Comparison of ENCODE assay signal across 33 cellular contexts in genomic region chr6:150463852-150464251, GRCh38.
A peak's percentile ranks its signal among the peaks of the same experiment; 100 is the strongest.
DNase-seq lines count a peak whose midpoint lies in the region; TF ChIP-seq lines count a peak whose summit lies in the region.
"Had no signal": no experiment of that assay in that cellular context is flagged by ENCODE, and none has a peak within 500 bp of the region (broad histone marks: within the 10 kb centered on the region; RNA-seq: fewer than 3 reads in every experiment).

No MANE protein-coding gene starts in this region.

- DNase-seq in NCI-H82 (lab: John Stamatoyannopoulos, UW) (peak; percentile 15), NCI-H82 treated with DMSO at 0.1 percent for 48 hours (lab: John Stamatoyannopoulos, UW; ENCODE audit: unreplicated experiment) (no peak), esophagus muscularis mucosa (ENCODE audit: extremely low spot score) (peak; percentile 77), iPS-NIHi7 (ENCODE audit: extremely low spot score) (no peak)
- no peak for DNase-seq in activated naive CD4-positive, alpha-beta T cell treated with anti-CD3 and anti-CD28 coated beads, Interleukin-2, amount 10 ng/mL, durations not matched to agents 7 days and 5 days
- DNase-seq: 8988T; ACHN; AML-193; BE2C; C1 segment of cervical spinal cord; Caco-2; Calu3; CD4-positive, alpha-beta memory T cell; CD4-positive, alpha-beta T cell; CD4-positive, CD25-positive, alpha-beta regulatory T cell; CD8-positive, alpha-beta memory T cell; CD8-positive, alpha-beta T cell; COR-L47; DMS 273 treated with DMSO at 0.1 percent for 48 hours; DMS153; DMS53; DMS79; DMS79 treated with DMSO at 0.1 percent for 48 hours; DND-41; EL had no signal

- TF ChIP-seq EP300 in esophagus muscularis mucosa (IDR thresholded peaks at IDR 0.05): no peak

- CTCF ChIA-PET in HEK293 (lab: Yijun Ruan, JAX): interaction anchor here (0.8 kb wide), 1 partner anchor 15 kb away, joined by 3 read pairs; no protein-coding TSS in a partner anchor
- CTCF ChIA-PET in activated naive CD4-positive, alpha-beta T cell treated with anti-CD3 and anti-CD28 coated beads, Interleukin-2, amount 10 ng/mL, durations not matched to agents 7 days and 5 days (lab: Charles Lee): no interaction called here

- intact Hi-C loops in esophagus muscularis mucosa (cut with DNase I): no loop called here

- no peaks in the 10 kb centered on the region for H3K4me1 Mint-ChIP-seq in activated naive CD4-positive, alpha-beta T cell treated with anti-CD3 and anti-CD28 coated beads, Interleukin-2, amount 10 ng/mL, durations not matched to agents 7 days and 5 days
- H3K4me1 Mint-ChIP-seq: B cell; CD14-positive monocyte; CD4-positive, alpha-beta memory T cell; CD4-positive, CD25-positive, alpha-beta regulatory T cell; CD8-positive, alpha-beta memory T cell had no signal

- POLR2A ChIA-PET in HEK293 (lab: Yijun Ruan, JAX): no interaction called here

- H3K36me3 Mint-ChIP-seq in activated naive CD4-positive, alpha-beta T cell treated with anti-CD3 and anti-CD28 coated beads, Interleukin-2, amount 10 ng/mL, durations not matched to agents 7 days and 5 days: no peaks in the 10 kb centered on the region
- H3K36me3 Mint-ChIP-seq: CD14-positive monocyte; CD4-positive, alpha-beta memory T cell; CD4-positive, CD25-positive, alpha-beta regulatory T cell; CD8-positive, alpha-beta memory T cell; CD8-positive, alpha-beta T cell had no signal

- H3K36me3 ChIP-seq in HEK293 (ENCODE audit: control insufficient read depth in 2 of 2, insufficient read depth in 1 of 2, low read length in 2 of 2): no peaks in the 10 kb centered on the region
- no peaks in the 10 kb centered on the region for H3K36me3 ChIP-seq in esophagus muscularis mucosa
- H3K36me3 ChIP-seq: BE2C; BLaER1; BLaER1 treated with 17β-estradiol and CSF1 and Interleukin-3, amounts not matched to agents 10 nM and 100 nM had no signal

- H3K27me3 ChIP-seq in esophagus muscularis mucosa: no peaks in the 10 kb centered on the region
- H3K27me3 ChIP-seq: BE2C; BLaER1; BLaER1 treated with 17β-estradiol and CSF1 and Interleukin-3, amounts not matched to agents 10 nM and 100 nM had no signal

- no peak for TF ChIP-seq CTCF in HEK293 (tag by site-specific recombination; IDR thresholded peaks at IDR 0.05)
- TF ChIP-seq CTCF in esophagus muscularis mucosa (IDR thresholded peaks at IDR 0.05): no peak

- H3K9me3 ChIP-seq in HEK293 (ENCODE audit: control insufficient read depth, insufficient read depth, low read depth, low read length) (no peaks in the 10 kb centered on the region), esophagus muscularis mucosa (no peaks in the 10 kb centered on the region)
- H3K9me3 ChIP-seq: A549, BE2C, BLaER1 had no signal

- no peak overlapping the region for H3K27ac Mint-ChIP-seq in activated naive CD4-positive, alpha-beta T cell treated with anti-CD3 and anti-CD28 coated beads, Interleukin-2, amount 10 ng/mL, durations not matched to agents 7 days and 5 days
- H3K27ac Mint-ChIP-seq: B cell; CD4-positive, alpha-beta memory T cell; CD4-positive, alpha-beta T cell; CD4-positive, CD25-positive, alpha-beta regulatory T cell; CD8-positive, alpha-beta T cell had no signal

- no peaks in the 10 kb centered on the region for H3K27me3 Mint-ChIP-seq in activated naive CD4-positive, alpha-beta T cell treated with anti-CD3 and anti-CD28 coated beads, Interleukin-2, amount 10 ng/mL, durations not matched to agents 7 days and 5 days

- no peak for TF ChIP-seq POLR2A in esophagus muscularis mucosa (IDR thresholded peaks at IDR 0.05; ENCODE audit: low read depth)

- 92% methylated on average over 5 of the region's 5 CpGs for WGBS in esophagus muscularis mucosa

- no peaks in the 10 kb centered on the region for H3K9me3 Mint-ChIP-seq in activated naive CD4-positive, alpha-beta T cell treated with anti-CD3 and anti-CD28 coated beads, Interleukin-2, amount 10 ng/mL, durations not matched to agents 7 days and 5 days
- H3K9me3 Mint-ChIP-seq: CD4-positive, alpha-beta memory T cell; CD4-positive, alpha-beta T cell; CD8-positive, alpha-beta memory T cell; CD8-positive, alpha-beta T cell had no signal

- H3K4me3 Mint-ChIP-seq in activated naive CD4-positive, alpha-beta T cell treated with anti-CD3 and anti-CD28 coated beads, Interleukin-2, amount 10 ng/mL, durations not matched to agents 7 days and 5 days: no peak overlapping the region
- H3K4me3 Mint-ChIP-seq: B cell; CD14-positive monocyte; CD4-positive, alpha-beta memory T cell; CD4-positive, alpha-beta T cell; CD4-positive, CD25-positive, alpha-beta regulatory T cell; CD8-positive, alpha-beta memory T cell; CD8-positive, alpha-beta T cell had no signal

- H3K4me1 ChIP-seq in HEK293 (ENCODE audit: control insufficient read depth, insufficient read depth, low read length) (no peaks in the 10 kb centered on the region; the same call in none of the 2 replicates), esophagus muscularis mucosa (no peaks in the 10 kb centered on the region)
- H3K4me1 ChIP-seq: A549, BE2C, Caco-2 had no signal

- H3K4me3 ChIP-seq in HEK293 (ENCODE audit: low read depth, low read length) (no peak overlapping the region), esophagus muscularis mucosa (no peak overlapping the region)
- H3K4me3 ChIP-seq: A549; BLaER1; BLaER1 treated with 17β-estradiol and CSF1 and Interleukin-3, amounts not matched to agents 10 nM and 100 nM had no signal

- H3K27ac ChIP-seq in HEK293 (ENCODE audit: extremely low read depth, low read depth, low read length) (no peak overlapping the region), esophagus muscularis mucosa (replicated peaks in 1 of 4) (no peak overlapping the region)
- H3K27ac ChIP-seq: 22Rv1; A549; BLaER1; BLaER1 treated with 17β-estradiol and CSF1 and Interleukin-3, amounts not matched to agents 10 nM and 100 nM; C4-2B had no signal

TF ChIP-seq in HEK293, 187 proteins besides CTCF, POLR2A, EP300 and RAD21:
- TF ChIP-seq ZNF549 (tag by site-specific recombination; IDR thresholded peaks at IDR 0.05): no peak
- TF ChIP-seq ZNF548 (tag by site-specific recombination; IDR thresholded peaks at IDR 0.05): peak; percentile 93
- TF ChIP-seq ZNF2 (tag by site-specific recombination; IDR thresholded peaks at IDR 0.05): no peak
TF ChIP-seq in HEK293: peak in this region for 1.

Comparison
In these comparisons a context has a peak if more than half of its experiments do, and no peak if none do; other contexts are left out.
1. DNase-seq: peak in NCI-H82 (single experiment) and esophagus muscularis mucosa (single experiment); none in NCI-H82 treated with DMSO at 0.1 percent for 48 hours (single experiment), activated naive CD4-positive, alpha-beta T cell treated with anti-CD3 and anti-CD28 coated beads, Interleukin-2, amount 10 ng/mL, durations not matched to agents 7 days and 5 days (single experiment) and iPS-NIHi7 (single experiment).